ENCODE assay signal across 18 cellular contexts in genomic region chr15:61030451-61030850, GRCh38.
DNase-seq lines count a peak whose midpoint lies in the region; ATAC-seq, FAIRE-seq and TF ChIP-seq lines count a peak whose summit lies in the region.
"Had no signal": no experiment of that assay in that cellular context is flagged by ENCODE, and none has a peak within 500 bp of the region (broad histone marks: within the 10 kb centered on the region; RNA-seq: fewer than 3 reads in every experiment).

No MANE protein-coding gene starts in this region.

- TF ChIP-seq RAD21 in A549 (conservative IDR thresholded peaks at IDR 0.05 in 1 of 2, IDR thresholded peaks at IDR 0.05 in 1 of 2) = no peak

- H3K4me2 ChIP-seq in A549 = no peak overlapping the region
- H3K4me2 ChIP-seq: BLaER1, GM23338, KMS-11 had no signal

- POLR2A ChIA-PET in A549 (lab: Yijun Ruan, JAX) = no interaction called here
- POLR2A ChIA-PET in CD4-positive, alpha-beta T cell (lab: Charles Lee) = no interaction called here

- H3K4me3 Mint-ChIP-seq in Calu3 (ENCODE audit: low read depth, unreplicated experiment) = no peak overlapping the region
- H3K4me3 Mint-ChIP-seq in CD4-positive, alpha-beta T cell = no peak overlapping the region
- H3K4me3 Mint-ChIP-seq: GM23338 had no signal

- no peak for TF ChIP-seq POLR2A in A549 (IDR thresholded peaks at IDR 0.05; ENCODE audit: low read length)
- TF ChIP-seq POLR2A in GM12892 (IDR thresholded peaks at IDR 0.05; ENCODE audit: low read depth, low read length) = no peak

- peaks cover 3% of the 10 kb centered on the region for H3K27me3 ChIP-seq in CD4-positive, alpha-beta T cell (ENCODE audit: control insufficient read depth, insufficient read depth, low read length)
- H3K27me3 ChIP-seq: BLaER1 had no signal

- TF ChIP-seq CTCF in A549 (IDR thresholded peaks at IDR 0.05) (no peak), fibroblast of mammary gland (conservative IDR thresholded peaks at IDR 0.05; ENCODE audit: control insufficient read depth, insufficient read depth, low read depth, low read length) (no peak), Calu3 (IDR thresholded peaks at IDR 0.05; ENCODE audit: unreplicated experiment) (no peak)
- no peak for TF ChIP-seq CTCF in CD4-positive, alpha-beta T cell (IDR thresholded peaks at IDR 0.05)

- H3K4me1 ChIP-seq in A549 = no peaks in the 10 kb centered on the region
- H3K4me1 ChIP-seq: BLaER1 had no signal

- no peak for TF ChIP-seq EP300 in A549 (IDR thresholded peaks at IDR 0.05)

- no peaks in the 10 kb centered on the region for H3K9me3 ChIP-seq in A549
- H3K9me3 ChIP-seq in CD4-positive, alpha-beta T cell (ENCODE audit: control insufficient read depth, low read length) = no peaks in the 10 kb centered on the region
- H3K9me3 ChIP-seq: BLaER1 had no signal

- CTCF ChIA-PET in A549 (lab: Yijun Ruan, JAX) (no interaction called here), Calu3 (lab: Charles Lee) (no interaction called here)
- CTCF ChIA-PET in CD4-positive, alpha-beta T cell (lab: Charles Lee) = no interaction called here

- ATAC-seq in A549 (no peak), HG03045 (IDR thresholded peaks at IDR 0.05; ENCODE audit: unreplicated experiment) (no peak)
- ATAC-seq in CD4-positive, alpha-beta T cell (ENCODE audit: poor library complexity) = no peak
- ATAC-seq: GM12878, GM23338 had no signal

- H3K4me1 Mint-ChIP-seq in Calu3 (ENCODE audit: low read depth, unreplicated experiment) = no peaks in the 10 kb centered on the region
- no peaks in the 10 kb centered on the region for H3K4me1 Mint-ChIP-seq in CD4-positive, alpha-beta T cell (ENCODE audit: low read depth)

- peaks cover 5% of the 10 kb centered on the region for H3K27me3 Mint-ChIP-seq in Calu3 (ENCODE audit: unreplicated experiment)
- H3K27me3 Mint-ChIP-seq in CD4-positive, alpha-beta T cell = peaks cover 1% of the 10 kb centered on the region

- H3K27ac Mint-ChIP-seq in Calu3 (ENCODE audit: unreplicated experiment) = no peak overlapping the region
- H3K27ac Mint-ChIP-seq in CD4-positive, alpha-beta T cell = no peak overlapping the region
- H3K27ac Mint-ChIP-seq: GM23338 had no signal

- H3K27ac ChIP-seq in A549 = no peak overlapping the region
- no peak overlapping the region for H3K27ac ChIP-seq in CD4-positive, alpha-beta T cell (ENCODE audit: low read depth, low read length)
- H3K27ac ChIP-seq: BLaER1, KMS-11 had no signal

- 72% methylated on average over 3 of the region's 3 CpGs for WGBS in A549 (ENCODE audit: missing lambda C conversion rate)

- BruUV-seq in Calu3 (replicated peaks; lab: Mats Ljungman, UMichigan) = no TSS peak

- H3K9me3 Mint-ChIP-seq in Calu3 (ENCODE audit: low read depth, unreplicated experiment) = no peaks in the 10 kb centered on the region
- no peaks in the 10 kb centered on the region for H3K9me3 Mint-ChIP-seq in CD4-positive, alpha-beta T cell
- H3K9me3 Mint-ChIP-seq: GM23338 had no signal

- FAIRE-seq in A549 (lab: Jason Lieb, UNC) = peak; percentile 90
- peak; percentile 67 for FAIRE-seq in GM12892 (lab: Jason Lieb, UNC)
- FAIRE-seq: GM12878 had no signal

- no peak overlapping the region for H3K4me3 ChIP-seq in A549
- H3K4me3 ChIP-seq in fibroblast of mammary gland (ENCODE audit: control insufficient read depth, low read depth, low read length) = no peak overlapping the region
- H3K4me3 ChIP-seq: BLaER1, GM12878, GM23338 had no signal

- intact Hi-C loops in Calu3 (cut with micrococcal nuclease; ENCODE audit: unreplicated experiment) = no loop called here
- intact Hi-C loops in CD4-positive, alpha-beta T cell (cut with DNase I, micrococcal nuclease) = loop anchor here in 1 of 2 experiments (10.0 kb wide), 1 partner anchor 64 kb away; no protein-coding TSS in a partner anchor

- DNase-seq in A549 (ENCODE audit: low read depth in 1 of 2, low spot score in 1 of 2) = no peak
- DNase-seq in EH (ENCODE audit: low read depth) = peak; percentile 71
- no peak for DNase-seq in GM12892 (ENCODE audit: insufficient read length)
- peak; percentile 38 for DNase-seq in fibroblast of mammary gland (ENCODE audit: low read depth)
- no peak for DNase-seq in Calu3
- DNase-seq in CD4-positive, alpha-beta T cell = no peak
- DNase-seq in mucosa of gallbladder (ENCODE audit: low spot score) = no peak
- DNase-seq: 8988T, AML-193, DMS 273 treated with DMSO at 0.1 percent for 48 hours, DMS79, GDM1, H7 had no signal

- H3K36me3 Mint-ChIP-seq in Calu3 (ENCODE audit: insufficient read depth, unreplicated experiment) = no peaks in the 10 kb centered on the region
- H3K36me3 Mint-ChIP-seq in CD4-positive, alpha-beta T cell (ENCODE audit: low read depth) = no peaks in the 10 kb centered on the region

TF ChIP-seq in A549, 52 proteins besides CTCF, POLR2A, EP300 and RAD21:
- no peak for TF ChIP-seq CHD4 (IDR thresholded peaks at IDR 0.05; ENCODE audit: borderline replicate concordance)

Comparison
In these comparisons a context has a peak if more than half of its experiments do, and no peak if none do; other contexts are left out.
1. DNase-seq: peak in EH (single experiment) and fibroblast of mammary gland (single experiment); none in A549 (0 of 2), GM12892 (single experiment), Calu3 (single experiment), CD4-positive, alpha-beta T cell (0 of 10) and mucosa of gallbladder (single experiment).